17 cellular contexts compared by ENCODE assay signal in genomic region chr3:4501991-4502390, GRCh38.
"Had no signal": no experiment of that assay in that cellular context is flagged by ENCODE, and none has a peak within 500 bp of the region (broad histone marks: within the 10 kb centered on the region; RNA-seq: fewer than 3 reads in every experiment).

No MANE protein-coding gene starts in this region.

- H3K4me1 ChIP-seq: foreskin keratinocyte, psoas muscle had no signal

- H3K36me3 ChIP-seq: neural progenitor cell, suprapubic skin had no signal

- DNase-seq: activated gamma-delta T cell; activated naive CD8-positive, alpha-beta T cell treated with anti-CD3 and anti-CD28 coated beads, Interleukin-2, amount 10 ng/mL, durations not matched to agents 7 days and 5 days; amygdala; body of pancreas; foreskin keratinocyte; hippocampal formation; midbrain; psoas muscle; right cardiac atrium; stimulated activated naive CD8-positive, alpha-beta T cell treated with anti-CD3 and anti-CD28 coated beads, Interleukin-15, amount 100 ng/mL, for 72 hours; T-cell; trophoblast cell had no signal

- H3K9me3 ChIP-seq: body of pancreas, psoas muscle, suprapubic skin had no signal

- H3K27me3 ChIP-seq: body of pancreas, foreskin keratinocyte, neural progenitor cell, suprapubic skin had no signal

- H3K27ac ChIP-seq: body of pancreas, epithelial cell of prostate, foreskin keratinocyte, neural progenitor cell, psoas muscle, suprapubic skin had no signal

- ATAC-seq: activated CD4-positive, CD25-positive, alpha-beta regulatory T cell treated with anti-CD3 and anti-CD28 coated beads, Interleukin-2, amount 50 U/mL, for 24 hours; body of pancreas; foreskin keratinocyte; psoas muscle; right cardiac atrium; SK-N-SH treated with all-trans-retinoic acid at 6 μM for 48 hours; stimulated activated naive CD8-positive, alpha-beta T cell treated with anti-CD3 and anti-CD28 coated beads, Interleukin-15, amount 100 ng/mL, for 72 hours; T-cell had no signal

- H3K4me3 ChIP-seq: body of pancreas, neural progenitor cell, psoas muscle, suprapubic skin had no signal
